ENCODE assay signal across 8 cellular contexts in genomic region chr7:13850185-13850752, GRCh38.
DNase-seq lines count a peak whose midpoint lies in the region; ATAC-seq, FAIRE-seq and TF ChIP-seq lines count a peak whose summit lies in the region.

No MANE protein-coding gene starts in this region.

- ATAC-seq in GM18909 (IDR thresholded peaks at IDR 0.05; ENCODE audit: poor library complexity, unreplicated experiment) (peak; percentile 99), HG03442 (IDR thresholded peaks at IDR 0.05; ENCODE audit: unreplicated experiment) (peak; percentile 84)

- no peaks in the 10 kb centered on the region for H3K79me2 ChIP-seq in PC-9 (ENCODE audit: low read depth)

- intact Hi-C loops in PC-9 (cut with micrococcal nuclease; ENCODE audit: unreplicated experiment) = loop anchor here (1.0 to 10.0 kb wide), 3 partner anchors 70 to 135 kb away; partner anchors contain the start of gene ETV1
- intact Hi-C loops in kidney (cut with DNase I) = no loop called here

- no peaks in the 10 kb centered on the region for H4K20me1 ChIP-seq in PC-9 (ENCODE audit: insufficient read depth)

- no peaks in the 10 kb centered on the region for H3K9me2 ChIP-seq in PC-9 (ENCODE audit: insufficient read depth)

- peaks cover 12% of the 10 kb centered on the region for H3F3A ChIP-seq in PC-9 (ENCODE audit: insufficient read depth, low read depth)

- DNase-seq in AG20443 (ENCODE audit: low spot score) (peak; percentile 87), PC-9 (peak; percentile 51 to 91), activated T-helper 1 cell treated with Interleukin-2 at 50 U/mL for 16 hours (ENCODE audit: low read depth) (peak; percentile 36), inferior parietal cortex (ENCODE audit: extremely low spot score) (peak; percentile 21), kidney (no peak)
- DNase-seq in stimulated activated CD8-positive, alpha-beta memory T cell treated with anti-CD3 and anti-CD28 coated beads, Interleukin-7, amount 100 ng/mL, for 24 hours (ENCODE audit: low read depth) = peak; percentile 8

- CTCF ChIA-PET in PC-9 (lab: Charles Lee) = no interaction called here

- peak overlapping the region; percentile 2; the same call in 1 of the 2 replicates for H2AFZ ChIP-seq in PC-9

- H3K4me3 ChIP-seq in PC-9 (no peak overlapping the region), kidney (ENCODE audit: low read length in 2 of 2) (no peak overlapping the region)

- H3K27me3 ChIP-seq in PC-9 (ENCODE audit: insufficient read depth, low read depth) = no peaks in the 10 kb centered on the region

- no peak for FAIRE-seq in kidney (lab: Jason Lieb, UNC)

- no TSS peak for BruUV-seq in PC-9 (replicated peaks; lab: Mats Ljungman, UMichigan)

- peak overlapping the region; percentile 14; the same call in 1 of the 2 replicates for H3K4me2 ChIP-seq in PC-9

- TF ChIP-seq CTCF in PC-9 (conservative IDR thresholded peaks at IDR 0.05) = no peak
- TF ChIP-seq CTCF in kidney (IDR thresholded peaks at IDR 0.05; ENCODE audit: borderline replicate concordance, extremely low read depth, insufficient read depth) = no peak

- H3K9me3 ChIP-seq in PC-9 (ENCODE audit: insufficient read depth, low read depth) (peaks cover 10% of the 10 kb centered on the region; the same call in 1 of the 2 replicates), kidney (ENCODE audit: control insufficient read depth in 1 of 2, low read length in 2 of 2) (no peaks in the 10 kb centered on the region)

- H3K36me3 ChIP-seq in PC-9 (ENCODE audit: low read depth) = no peaks in the 10 kb centered on the region
- H3K36me3 ChIP-seq in kidney (ENCODE audit: control insufficient read depth in 1 of 2, insufficient read depth in 2 of 2, low read length in 2 of 2) = no peaks in the 10 kb centered on the region

- POLR2A ChIA-PET in PC-9 (lab: Charles Lee; ENCODE audit: unreplicated experiment) = interaction anchor here (0.6 to 0.7 kb wide), 3 partner anchors 60 to 160 kb away, joined by 3 to 6 read pairs (median 4); no protein-coding TSS in a partner anchor

- H3K4me1 ChIP-seq in PC-9 (replicated peaks; ENCODE audit: insufficient read depth) (peaks cover 11% of the 10 kb centered on the region), kidney (ENCODE audit: control insufficient read depth in 1 of 2, insufficient read depth in 1 of 2, low read depth in 1 of 2, low read length in 2 of 2) (no peaks in the 10 kb centered on the region)

- H3K9ac ChIP-seq in kidney (ENCODE audit: low read length in 2 of 2) = no peak overlapping the region

- peak overlapping the region; percentile 33 for H3K27ac ChIP-seq in PC-9
- no peak overlapping the region for H3K27ac ChIP-seq in kidney (ENCODE audit: low read depth in 2 of 2, low read length in 2 of 2)
